In genomic region chr6:5152417-5152816, GRCh38 we compare ENCODE assay signal across 3 cellular contexts.
TF ChIP-seq lines count a peak whose summit lies in the region.

No MANE protein-coding gene starts in this region.

TF ChIP-seq in A549, 52 proteins besides CTCF, POLR2A, EP300 and RAD21 (continued from another document):
- TF ChIP-seq TP53 (CRISPR knock-in tag; IDR thresholded peaks at IDR 0.05) (no peak), HDAC2 (IDR thresholded peaks at IDR 0.05) (no peak), MAFK (IDR thresholded peaks at IDR 0.05; ENCODE audit: partially characterized antibody) (no peak), MAX (IDR thresholded peaks at IDR 0.05) (no peak), CHD4 (IDR thresholded peaks at IDR 0.05; ENCODE audit: borderline replicate concordance) (no peak), RARB (CRISPR knock-in tag; IDR thresholded peaks at IDR 0.05) (no peak), ATOH8 (CRISPR knock-in tag; IDR thresholded peaks at IDR 0.05; ENCODE audit: low read depth) (no peak), SREBF2 (IDR thresholded peaks at IDR 0.05) (no peak), BCL3 (IDR thresholded peaks at IDR 0.05) (no peak)
TF ChIP-seq in A549: peak in this region for 0.

TF ChIP-seq in SK-N-SH treated with all-trans-retinoic acid at 6 μM for 48 hours, 23 proteins besides CTCF, POLR2A, EP300 and RAD21 (continued from another document):
- TF ChIP-seq ISL1 (CRISPR knock-in tag; IDR thresholded peaks at IDR 0.05) (no peak), RARB (CRISPR knock-in tag; IDR thresholded peaks at IDR 0.05) (no peak), TCF4 (CRISPR knock-in tag; IDR thresholded peaks at IDR 0.05; ENCODE audit: borderline replicate concordance) (no peak), ZC3H10 (CRISPR knock-in tag; IDR thresholded peaks at IDR 0.05) (no peak), PATZ1 (CRISPR knock-in tag; IDR thresholded peaks at IDR 0.05; ENCODE audit: borderline replicate concordance) (no peak), SNAI2 (CRISPR knock-in tag; IDR thresholded peaks at IDR 0.05) (no peak), ZFP3 (CRISPR knock-in tag; IDR thresholded peaks at IDR 0.05) (no peak)
- TF ChIP-seq, protein P1, sequence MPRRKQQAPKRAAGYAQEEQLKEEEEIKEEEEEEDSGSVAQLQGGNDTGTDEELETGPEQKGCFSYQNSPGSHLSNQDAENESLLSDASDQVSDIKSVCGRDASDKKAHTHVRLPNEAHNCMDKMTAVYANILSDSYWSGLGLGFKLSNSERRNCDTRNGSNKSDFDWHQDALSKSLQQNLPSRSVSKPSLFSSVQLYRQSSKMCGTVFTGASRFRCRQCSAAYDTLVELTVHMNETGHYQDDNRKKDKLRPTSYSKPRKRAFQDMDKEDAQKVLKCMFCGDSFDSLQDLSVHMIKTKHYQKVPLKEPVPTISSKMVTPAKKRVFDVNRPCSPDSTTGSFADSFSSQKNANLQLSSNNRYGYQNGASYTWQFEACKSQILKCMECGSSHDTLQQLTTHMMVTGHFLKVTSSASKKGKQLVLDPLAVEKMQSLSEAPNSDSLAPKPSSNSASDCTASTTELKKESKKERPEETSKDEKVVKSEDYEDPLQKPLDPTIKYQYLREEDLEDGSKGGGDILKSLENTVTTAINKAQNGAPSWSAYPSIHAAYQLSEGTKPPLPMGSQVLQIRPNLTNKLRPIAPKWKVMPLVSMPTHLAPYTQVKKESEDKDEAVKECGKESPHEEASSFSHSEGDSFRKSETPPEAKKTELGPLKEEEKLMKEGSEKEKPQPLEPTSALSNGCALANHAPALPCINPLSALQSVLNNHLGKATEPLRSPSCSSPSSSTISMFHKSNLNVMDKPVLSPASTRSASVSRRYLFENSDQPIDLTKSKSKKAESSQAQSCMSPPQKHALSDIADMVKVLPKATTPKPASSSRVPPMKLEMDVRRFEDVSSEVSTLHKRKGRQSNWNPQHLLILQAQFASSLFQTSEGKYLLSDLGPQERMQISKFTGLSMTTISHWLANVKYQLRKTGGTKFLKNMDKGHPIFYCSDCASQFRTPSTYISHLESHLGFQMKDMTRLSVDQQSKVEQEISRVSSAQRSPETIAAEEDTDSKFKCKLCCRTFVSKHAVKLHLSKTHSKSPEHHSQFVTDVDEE (CRISPR knock-in tag; IDR thresholded peaks at IDR 0.05), result no peak
- TF ChIP-seq, protein P2, sequence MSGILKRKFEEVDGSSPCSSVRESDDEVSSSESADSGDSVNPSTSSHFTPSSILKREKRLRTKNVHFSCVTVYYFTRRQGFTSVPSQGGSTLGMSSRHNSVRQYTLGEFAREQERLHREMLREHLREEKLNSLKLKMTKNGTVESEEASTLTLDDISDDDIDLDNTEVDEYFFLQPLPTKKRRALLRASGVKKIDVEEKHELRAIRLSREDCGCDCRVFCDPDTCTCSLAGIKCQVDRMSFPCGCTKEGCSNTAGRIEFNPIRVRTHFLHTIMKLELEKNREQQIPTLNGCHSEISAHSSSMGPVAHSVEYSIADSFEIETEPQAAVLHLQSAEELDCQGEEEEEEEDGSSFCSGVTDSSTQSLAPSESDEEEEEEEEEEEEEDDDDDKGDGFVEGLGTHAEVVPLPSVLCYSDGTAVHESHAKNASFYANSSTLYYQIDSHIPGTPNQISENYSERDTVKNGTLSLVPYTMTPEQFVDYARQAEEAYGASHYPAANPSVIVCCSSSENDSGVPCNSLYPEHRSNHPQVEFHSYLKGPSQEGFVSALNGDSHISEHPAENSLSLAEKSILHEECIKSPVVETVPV (CRISPR knock-in tag; IDR thresholded peaks at IDR 0.05), result no peak
- TF ChIP-seq, protein P3, sequence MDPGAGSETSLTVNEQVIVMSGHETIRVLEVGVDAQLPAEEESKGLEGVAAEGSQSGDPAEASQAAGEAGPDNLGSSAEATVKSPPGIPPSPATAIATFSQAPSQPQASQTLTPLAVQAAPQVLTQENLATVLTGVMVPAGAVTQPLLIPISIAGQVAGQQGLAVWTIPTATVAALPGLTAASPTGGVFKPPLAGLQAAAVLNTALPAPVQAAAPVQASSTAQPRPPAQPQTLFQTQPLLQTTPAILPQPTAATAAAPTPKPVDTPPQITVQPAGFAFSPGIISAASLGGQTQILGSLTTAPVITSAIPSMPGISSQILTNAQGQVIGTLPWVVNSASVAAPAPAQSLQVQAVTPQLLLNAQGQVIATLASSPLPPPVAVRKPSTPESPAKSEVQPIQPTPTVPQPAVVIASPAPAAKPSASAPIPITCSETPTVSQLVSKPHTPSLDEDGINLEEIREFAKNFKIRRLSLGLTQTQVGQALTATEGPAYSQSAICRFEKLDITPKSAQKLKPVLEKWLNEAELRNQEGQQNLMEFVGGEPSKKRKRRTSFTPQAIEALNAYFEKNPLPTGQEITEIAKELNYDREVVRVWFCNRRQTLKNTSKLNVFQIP (CRISPR knock-in tag; IDR thresholded peaks at IDR 0.05; ENCODE audit: borderline replicate concordance, low read depth), result no peak
TF ChIP-seq in SK-N-SH treated with all-trans-retinoic acid at 6 μM for 48 hours: peak in this region for 0.

TF ChIP-seq in H1, 55 proteins besides CTCF, POLR2A, EP300 and RAD21 (continued from another document):
- TF ChIP-seq CBX5 (IDR thresholded peaks at IDR 0.05; ENCODE audit: low read depth, low read length), result no peak
- no peak for TF ChIP-seq POLR2AphosphoS5 (IDR thresholded peaks at IDR 0.05; ENCODE audit: low read depth, low read length)
- TF ChIP-seq SIN3A (conservative IDR thresholded peaks at IDR 0.05 in 1 of 2, IDR thresholded peaks at IDR 0.05 in 1 of 2; ENCODE audit: low read depth in 1 of 2, low read length in 2 of 2), result no peak
- TF ChIP-seq SP4 (IDR thresholded peaks at IDR 0.05; ENCODE audit: low read length), result no peak
- no peak for TF ChIP-seq RNF2 (IDR thresholded peaks at IDR 0.05; ENCODE audit: borderline replicate concordance, low read depth, low read length, missing control alignments, poor library complexity, severe bottlenecking)
- TF ChIP-seq SAP30 (IDR thresholded peaks at IDR 0.05; ENCODE audit: insufficient read depth, insufficient replicate concordance, low read length), result no peak
- no peak for TF ChIP-seq TAF7 (optimal IDR thresholded peaks at IDR 0.05; ENCODE audit: borderline replicate concordance, low read depth, low read length)
- TF ChIP-seq ASH2L (IDR thresholded peaks at IDR 0.05; ENCODE audit: low read length), result no peak
- TF ChIP-seq TCF12 (IDR thresholded peaks at IDR 0.05; ENCODE audit: low read depth, low read length), result no peak
- no peak for TF ChIP-seq BCL11A (IDR thresholded peaks at IDR 0.05; ENCODE audit: low read depth in 2 of 2, low read length in 2 of 2)
- TF ChIP-seq RBBP5 (IDR thresholded peaks at IDR 0.05; ENCODE audit: borderline replicate concordance, low read depth, low read length), result no peak
- no peak for TF ChIP-seq KDM5A (IDR thresholded peaks at IDR 0.05; ENCODE audit: low read length)
- no peak for TF ChIP-seq BRCA1 (IDR thresholded peaks at IDR 0.05; ENCODE audit: low read depth, low read length)
- TF ChIP-seq KDM1A (IDR thresholded peaks at IDR 0.05; ENCODE audit: borderline replicate concordance, low read length), result no peak
- no peak for TF ChIP-seq EZH2 (IDR thresholded peaks at IDR 0.05; ENCODE audit: low read depth, low read length, severe bottlenecking)
- no peak for TF ChIP-seq SIRT6 (IDR thresholded peaks at IDR 0.05; ENCODE audit: low read length)
TF ChIP-seq in H1: peak in this region for 0.
